Comparison of ENCODE assay signal across 9 cellular contexts in genomic region chr3:110314512-110315114, GRCh38.
DNase-seq lines count a peak whose midpoint lies in the region; ATAC-seq and TF ChIP-seq lines count a peak whose summit lies in the region.
"Had no signal": no experiment of that assay in that cellular context is flagged by ENCODE, and none has a peak within 500 bp of the region (broad histone marks: within the 10 kb centered on the region; RNA-seq: fewer than 3 reads in every experiment).

No MANE protein-coding gene starts in this region.

- POLR2A ChIA-PET in CD4-positive, alpha-beta memory T cell (lab: Charles Lee; ENCODE audit: partially characterized antibody) = no interaction called here
- POLR2A ChIA-PET in activated CD4-positive, alpha-beta memory T cell treated with anti-CD3 and anti-CD28 coated beads for 36 hours (lab: Charles Lee) = no interaction called here

- H3K27me3 Mint-ChIP-seq in CD4-positive, alpha-beta memory T cell = peaks cover 0 to under 1% of the 10 kb centered on the region in 2 donors
- H3K27me3 Mint-ChIP-seq in activated CD4-positive, alpha-beta memory T cell treated with anti-CD3 and anti-CD28 coated beads for 36 hours = no peaks in the 10 kb centered on the region
- peaks cover 27% of the 10 kb centered on the region for H3K27me3 Mint-ChIP-seq in endodermal cell (ENCODE audit: insufficient read depth)
- H3K27me3 Mint-ChIP-seq: activated naive CD8-positive, alpha-beta T cell had no signal

- H3K9me3 Mint-ChIP-seq in CD4-positive, alpha-beta memory T cell = no peaks in the 10 kb centered on the region
- no peaks in the 10 kb centered on the region for H3K9me3 Mint-ChIP-seq in activated CD4-positive, alpha-beta memory T cell treated with anti-CD3 and anti-CD28 coated beads for 36 hours
- H3K9me3 Mint-ChIP-seq in endodermal cell = no peaks in the 10 kb centered on the region

- H3K4me3 Mint-ChIP-seq in CD4-positive, alpha-beta memory T cell = peak overlapping the region in 1 of 8 donors; percentile 0
- H3K4me3 Mint-ChIP-seq in activated CD4-positive, alpha-beta memory T cell treated with anti-CD3 and anti-CD28 coated beads for 36 hours = no peak overlapping the region
- H3K4me3 Mint-ChIP-seq in endodermal cell = no peak overlapping the region
- H3K4me3 Mint-ChIP-seq: activated naive CD8-positive, alpha-beta T cell had no signal

- H3K27ac Mint-ChIP-seq in CD4-positive, alpha-beta memory T cell = no peak overlapping the region
- H3K27ac Mint-ChIP-seq in activated CD4-positive, alpha-beta memory T cell treated with anti-CD3 and anti-CD28 coated beads for 36 hours = no peak overlapping the region
- no peak overlapping the region for H3K27ac Mint-ChIP-seq in endodermal cell
- H3K27ac Mint-ChIP-seq: activated naive CD8-positive, alpha-beta T cell had no signal

- H3K36me3 ChIP-seq in CD4-positive, alpha-beta memory T cell (ENCODE audit: insufficient read depth, low read length) = no peaks in the 10 kb centered on the region
- H3K36me3 ChIP-seq in endodermal cell (ENCODE audit: control insufficient read depth, insufficient read depth, low read length) = no peaks in the 10 kb centered on the region

- peak; percentile 55 to 67 (median 63) for DNase-seq in CD4-positive, alpha-beta memory T cell
- DNase-seq in GM19238 (ENCODE audit: insufficient read length, low spot score) (peak; percentile 4), NCI-H524 (lab: John Stamatoyannopoulos, UW) (peak; percentile 63 to 78), endodermal cell (peak; percentile 86), myocyte (ENCODE audit: low read depth) (peak; percentile 61)
- peak; percentile 53 for DNase-seq in activated CD4-positive, alpha-beta memory T cell treated with anti-CD3 and anti-CD28 coated beads for 36 hours
- DNase-seq in stimulated activated naive CD4-positive, alpha-beta T cell (lab: John Stamatoyannopoulos, UW) = peak; percentile 7 to 62 (median 28)

- peak; percentile 87 for TF ChIP-seq CTCF in endodermal cell (conservative IDR thresholded peaks at IDR 0.05)

- H3K4me1 Mint-ChIP-seq in CD4-positive, alpha-beta memory T cell = peaks cover 0 to 7% (median 4%) of the 10 kb centered on the region in 4 donors
- H3K4me1 Mint-ChIP-seq in activated CD4-positive, alpha-beta memory T cell treated with anti-CD3 and anti-CD28 coated beads for 36 hours (ENCODE audit: low read depth) = peaks cover 5% of the 10 kb centered on the region
- peaks cover 3% of the 10 kb centered on the region for H3K4me1 Mint-ChIP-seq in endodermal cell

- no peak overlapping the region for H3K4me3 ChIP-seq in CD4-positive, alpha-beta memory T cell (ENCODE audit: low read length in 2 of 2)
- H3K4me3 ChIP-seq in endodermal cell (ENCODE audit: low read length) = no peak overlapping the region

- no peaks in the 10 kb centered on the region for H3K36me3 Mint-ChIP-seq in CD4-positive, alpha-beta memory T cell
- H3K36me3 Mint-ChIP-seq in activated CD4-positive, alpha-beta memory T cell treated with anti-CD3 and anti-CD28 coated beads for 36 hours = no peaks in the 10 kb centered on the region
- no peaks in the 10 kb centered on the region for H3K36me3 Mint-ChIP-seq in endodermal cell (ENCODE audit: low read depth)
- H3K36me3 Mint-ChIP-seq: activated naive CD8-positive, alpha-beta T cell had no signal

- no peaks in the 10 kb centered on the region for H3K9me3 ChIP-seq in CD4-positive, alpha-beta memory T cell (ENCODE audit: control insufficient read depth in 1 of 2, low read length in 2 of 2)
- H3K9me3 ChIP-seq in endodermal cell (ENCODE audit: control insufficient read depth, low read length) = peaks cover 7% of the 10 kb centered on the region

- CTCF ChIA-PET in CD4-positive, alpha-beta memory T cell (lab: Charles Lee; ENCODE audit: partially characterized antibody) = interaction anchor here (0.7 to 3.8 kb wide), 37 partner anchors 8 to 1825 kb away, joined by 3 to 35 read pairs (median 4); partner anchors contain the start of gene CD96
- CTCF ChIA-PET in activated CD4-positive, alpha-beta memory T cell treated with anti-CD3 and anti-CD28 coated beads for 36 hours (lab: Charles Lee) = interaction anchor here (0.6 to 3.0 kb wide), 32 partner anchors 9 to 1291 kb away, joined by 3 to 26 read pairs (median 4); no protein-coding TSS in a partner anchor

- 52 to 56% methylated on average over 7 of the region's 7 CpGs for WGBS in endodermal cell (ENCODE audit: insufficient coverage in 1 of 2, insufficient read length in 1 of 2), 2 experiments

- H3K27ac ChIP-seq in CD4-positive, alpha-beta memory T cell (ENCODE audit: low read depth, low read length) = no peak overlapping the region
- H3K27ac ChIP-seq in endodermal cell (ENCODE audit: low read depth, low read length) = no peak overlapping the region

- intact Hi-C loops in CD4-positive, alpha-beta memory T cell (cut with micrococcal nuclease) = loop anchor here (1.0 to 10.0 kb wide), 7 partner anchors 508 to 1290 kb away; no protein-coding TSS in a partner anchor
- intact Hi-C loops in activated CD4-positive, alpha-beta memory T cell treated with anti-CD3 and anti-CD28 coated beads for 36 hours (cut with micrococcal nuclease) = loop anchor here (1.0 to 5.0 kb wide), 3 partner anchors 582 to 1224 kb away; partner anchors contain the start of gene NECTIN3

- H3K9ac ChIP-seq in endodermal cell (ENCODE audit: extremely low read depth, low read length, poor library complexity, severe bottlenecking) = no peak overlapping the region

- ATAC-seq in HG03196 (IDR thresholded peaks at IDR 0.05; ENCODE audit: unreplicated experiment) = peak; percentile 92

- no peaks in the 10 kb centered on the region for H3K27me3 ChIP-seq in CD4-positive, alpha-beta memory T cell (ENCODE audit: insufficient read depth, low read length)
- H3K27me3 ChIP-seq in endodermal cell (ENCODE audit: control insufficient read depth, insufficient read depth, low read length, poor library complexity, severe bottlenecking) = no peaks in the 10 kb centered on the region

- H3K4me1 ChIP-seq in CD4-positive, alpha-beta memory T cell (ENCODE audit: insufficient read depth, low read length) = no peaks in the 10 kb centered on the region
- peaks cover 5% of the 10 kb centered on the region for H3K4me1 ChIP-seq in endodermal cell (ENCODE audit: control insufficient read depth, insufficient read depth, low read length)

Comparison
In these comparisons a context has a peak if more than half of its experiments do, and no peak if none do; other contexts are left out.
1. DNase-seq: peak in every context shown above with its lines; median percentile 86 in endodermal cell; 70 in NCI-H524; 63 in CD4-positive, alpha-beta memory T cell; 61 in myocyte; 53 in activated CD4-positive, alpha-beta memory T cell treated with anti-CD3 and anti-CD28 coated beads for 36 hours; 28 in stimulated activated naive CD4-positive, alpha-beta T cell; 4 in GM19238.